ENCODE assay signal across 8 cellular contexts in genomic region chr4:173301518-173302201, GRCh38. TPM values are rescaled to one million over a fixed set of nuclear protein-coding genes. Genes with fewer than 3 reads are reported as not detected.
DNase-seq lines count a peak whose midpoint lies in the region; ATAC-seq, FAIRE-seq and TF ChIP-seq lines count a peak whose summit lies in the region.

No MANE protein-coding gene starts in this region.

- CTCF ChIA-PET in endothelial cell of umbilical vein (lab: Charles Lee), result interaction anchor here (0.6 to 4.4 kb wide), 33 partner anchors 8 to 1009 kb away, joined by 3 to 124 read pairs (median 4); partner anchors contain the start of genes GALNT7 and HMGB2

- BruUV-seq in endothelial cell of umbilical vein (replicated peaks; lab: Mats Ljungman, UMichigan), result no TSS peak

- dilution Hi-C loops in endothelial cell of umbilical vein (cut with MboI; ENCODE audit: extremely low pct_ligation_motif_present, low sequenced_read_pairs), result no loop called here

- no peaks in the 10 kb centered on the region for H3K9me1 ChIP-seq in endothelial cell of umbilical vein (replicated peaks; ENCODE audit: control insufficient read depth, extremely low read depth, insufficient read depth, low read length)

- H3K9ac ChIP-seq in OCI-LY3 (ENCODE audit: low read length) (no peak overlapping the region), endothelial cell of umbilical vein (replicated peaks; ENCODE audit: extremely low read depth, insufficient read depth, low read length) (no peak overlapping the region)

- H3K36me3 ChIP-seq in OCI-LY3 (replicated peaks; ENCODE audit: low read depth, low read length) (no peaks in the 10 kb centered on the region), endothelial cell of umbilical vein (ENCODE audit: control insufficient read depth in 2 of 2, extremely low read depth in 1 of 2, insufficient read depth in 2 of 2, low read length in 2 of 2) (no peaks in the 10 kb centered on the region), osteoblast (ENCODE audit: insufficient read depth, low read length) (no peaks in the 10 kb centered on the region)

- no peaks in the 10 kb centered on the region for H3K9me3 ChIP-seq in OCI-LY3 (ENCODE audit: insufficient read depth, low read length)
- H3K9me3 ChIP-seq in endothelial cell of umbilical vein (replicated peaks; ENCODE audit: control insufficient read depth, insufficient read depth, low read length), result no peaks in the 10 kb centered on the region
- H3K9me3 ChIP-seq in osteoblast (ENCODE audit: low read depth, low read length), result no peaks in the 10 kb centered on the region

- H2AFZ ChIP-seq in OCI-LY3 (ENCODE audit: low read depth, low read length) (no peak overlapping the region), endothelial cell of umbilical vein (ENCODE audit: low read depth, low read length) (no peak overlapping the region), osteoblast (ENCODE audit: low read length) (peak overlapping the region; percentile 58)

- TF ChIP-seq CTCF in OCI-LY3 (IDR thresholded peaks at IDR 0.05; ENCODE audit: low read depth, low read length) (peak; percentile 95), endothelial cell of umbilical vein (IDR thresholded peaks at IDR 0.05; ENCODE audit: extremely low read depth in 1 of 2, insufficient read depth in 1 of 2, low read depth in 1 of 2, low read length in 2 of 2) (peak; percentile 52 to 53), osteoblast (IDR thresholded peaks at IDR 0.05; ENCODE audit: extremely low read depth, low read depth, low read length) (peak; percentile 89)

- H3K27ac ChIP-seq in OCI-LY3 (ENCODE audit: low read length) (no peak overlapping the region), endothelial cell of umbilical vein (ENCODE audit: insufficient read depth, low read depth, low read length) (no peak overlapping the region), osteoblast (ENCODE audit: low read depth, low read length) (no peak overlapping the region)

- FAIRE-seq in endothelial cell of umbilical vein (lab: Jason Lieb, UNC), result no peak

- H3K4me1 ChIP-seq in OCI-LY3 (ENCODE audit: low read length) (peaks cover 6% of the 10 kb centered on the region; the same call in 1 of the 2 replicates), endothelial cell of umbilical vein (ENCODE audit: control insufficient read depth, extremely low read depth, insufficient read depth, low read length) (no peaks in the 10 kb centered on the region), osteoblast (ENCODE audit: insufficient read depth, low read length) (no peaks in the 10 kb centered on the region)

- peak overlapping the region; percentile 26 for H3K4me2 ChIP-seq in OCI-LY3 (ENCODE audit: low read length)
- H3K4me2 ChIP-seq in endothelial cell of umbilical vein (ENCODE audit: insufficient read depth, low read length), result no peak overlapping the region
- peak overlapping the region; percentile 55 for H3K4me2 ChIP-seq in osteoblast (ENCODE audit: insufficient read depth, low read length)

- H3K27me3 ChIP-seq in OCI-LY3 (ENCODE audit: low read depth, low read length) (no peaks in the 10 kb centered on the region), endothelial cell of umbilical vein (ENCODE audit: control insufficient read depth in 2 of 2, insufficient read depth in 2 of 2, low read length in 2 of 2) (no peaks in the 10 kb centered on the region), osteoblast (ENCODE audit: insufficient read depth, low read length) (no peaks in the 10 kb centered on the region)

- H4K20me1 ChIP-seq in OCI-LY3 (ENCODE audit: insufficient read depth, low read length), result no peaks in the 10 kb centered on the region
- no peaks in the 10 kb centered on the region for H4K20me1 ChIP-seq in endothelial cell of umbilical vein (replicated peaks; ENCODE audit: control insufficient read depth, extremely low read depth, insufficient read depth, low read length)
- H4K20me1 ChIP-seq in osteoblast (ENCODE audit: insufficient read depth, low read length), result no peaks in the 10 kb centered on the region

- TF ChIP-seq POLR2A in endothelial cell of umbilical vein (IDR thresholded peaks at IDR 0.05; ENCODE audit: low read depth, low read length), result no peak

- intact Hi-C loops in endothelial cell of umbilical vein (cut with micrococcal nuclease), result loop anchor here (1.0 kb wide), 3 partner anchors 44 to 409 kb away; no protein-coding TSS in a partner anchor

- DNase-seq in SIG-M5 treated with dmso at 0.1 percent for 504 hours (lab: John Stamatoyannopoulos, UW; ENCODE audit: unreplicated experiment) (peak; percentile 20), SIG-M5 (lab: John Stamatoyannopoulos, UW) (no peak), H4 (ENCODE audit: low spot score) (peak; percentile 18), endothelial cell of umbilical vein (ENCODE audit: low read depth, low spot score) (peak; percentile 38), osteoblast (ENCODE audit: insufficient read length, low spot score, missing footprints) (peak; percentile 37)

- no peaks in the 10 kb centered on the region for H3K79me2 ChIP-seq in OCI-LY3 (ENCODE audit: low read length)
- H3K79me2 ChIP-seq in endothelial cell of umbilical vein (ENCODE audit: control insufficient read depth, insufficient read depth, low read length), result no peaks in the 10 kb centered on the region
- no peaks in the 10 kb centered on the region for H3K79me2 ChIP-seq in osteoblast (ENCODE audit: insufficient read depth, low read length)

- ATAC-seq in HG03280 (IDR thresholded peaks at IDR 0.05; ENCODE audit: unreplicated experiment) (no peak), GM21390 (IDR thresholded peaks at IDR 0.05; ENCODE audit: unreplicated experiment) (no peak)

- POLR2A ChIA-PET in endothelial cell of umbilical vein (lab: Charles Lee), result no interaction called here

- H3K4me3 ChIP-seq in OCI-LY3 (ENCODE audit: low read length) (no peak overlapping the region), endothelial cell of umbilical vein (replicated peaks in 1 of 3; ENCODE audit: insufficient read depth in 1 of 3, low read depth in 1 of 3, low read length in 3 of 3) (no peak overlapping the region), osteoblast (ENCODE audit: insufficient read depth, low read length) (no peak overlapping the region)

TF ChIP-seq in endothelial cell of umbilical vein, 7 proteins besides CTCF, POLR2A, EP300 and RAD21:
- TF ChIP-seq MYC (IDR thresholded peaks at IDR 0.05; ENCODE audit: low read depth, low read length), result no peak
- no peak for TF ChIP-seq EZH2 (IDR thresholded peaks at IDR 0.05; ENCODE audit: borderline replicate concordance, low read depth, low read length, severe bottlenecking)
- TF ChIP-seq GATA2 (IDR thresholded peaks at IDR 0.05; ENCODE audit: insufficient read depth, insufficient read length, low read depth, low read length), result no peak
- TF ChIP-seq FOS (IDR thresholded peaks at IDR 0.05; ENCODE audit: borderline replicate concordance, insufficient read depth, low read length), result no peak
- TF ChIP-seq POLR2AphosphoS5 (IDR thresholded peaks at IDR 0.05; ENCODE audit: insufficient read depth, low read depth, low read length), result no peak
- no peak for TF ChIP-seq JUN (IDR thresholded peaks at IDR 0.05; ENCODE audit: borderline replicate concordance, insufficient read depth, insufficient read length, low read depth)

RNA-seq across cellular contexts. Expression of gene HMGB2, which starts 32.5 kb away (rescaled TPM):
- total RNA-seq in H4 (2014; rRNA removed; shearing (Covaris generic)), result 153 and 219 TPM in 2 replicates
- total RNA-seq in endothelial cell of umbilical vein (217 and 233 TPM in 2 replicates), osteoblast (29.2 and 30.4 TPM in 2 replicates)
- 25.5 and 45.9 TPM in 2 replicates for polyA plus RNA-seq in endothelial cell of umbilical vein
- 159 and 171 TPM in 2 replicates for polyA plus RNA-seq in endothelial cell of umbilical vein (2011; cell fraction: cytosol; rRNA removed)
- 77.0 and 157 TPM in 2 replicates for polyA plus RNA-seq in endothelial cell of umbilical vein (2011; cell fraction: nucleus; rRNA removed)
- polyA plus RNA-seq in endothelial cell of umbilical vein (2012), result 95.9 and 232 TPM in 2 replicates
- polyA minus RNA-seq in endothelial cell of umbilical vein, result 20.7 and 22.6 TPM in 2 replicates
- 49.7 TPM for polyA minus RNA-seq in endothelial cell of umbilical vein (2011; cell fraction: cytosol; rRNA and poly(A)+ RNA removed)
- polyA minus RNA-seq in endothelial cell of umbilical vein (2011; cell fraction: nucleus; rRNA and poly(A)+ RNA removed), result 26.8 and 30.1 TPM in 2 replicates
